In genomic region chr11:93917673-93918072, GRCh38 we compare ENCODE assay signal across 8 cellular contexts.
"Had no signal": no experiment of that assay in that cellular context is flagged by ENCODE, and none has a peak within 500 bp of the region (broad histone marks: within the 10 kb centered on the region; RNA-seq: fewer than 3 reads in every experiment).

No MANE protein-coding gene starts in this region.

- FAIRE-seq: G401.6, GM12878, GM12891, GM12892, GM18507, GM19239 had no signal

- DNase-seq: GDM1, GF-D8 had no signal

- H3K4me3 ChIP-seq: GM12878 had no signal

- ATAC-seq: GM12878 had no signal
